In genomic region chrX:39818071-39818470, GRCh38 we compare ENCODE assay signal across 17 cellular contexts.
DNase-seq lines count a peak whose midpoint lies in the region; ATAC-seq and TF ChIP-seq lines count a peak whose summit lies in the region.
"Had no signal": no experiment of that assay in that cellular context is flagged by ENCODE, and none has a peak within 500 bp of the region (broad histone marks: within the 10 kb centered on the region; RNA-seq: fewer than 3 reads in every experiment).

No MANE protein-coding gene starts in this region.

- H3K27ac ChIP-seq in right lobe of liver (peak overlapping the region in 2 of 3 donors; percentile 34 to 54), aorta (ENCODE audit: low read depth in 1 of 2, low read length in 2 of 2) (peak overlapping the region in 1 of 2 donors; percentile 84)
- H3K27ac ChIP-seq: BLaER1 had no signal

- intact Hi-C loops in right lobe of liver (cut with DNase I): no loop called here
- intact Hi-C loops in aorta (cut with DNase I): loop anchor here (5.0 to 10.0 kb wide), 5 partner anchors 83 to 447 kb away; partner anchors contain the start of gene BCOR (in 1 of the 2)

- H3K9me3 ChIP-seq in right lobe of liver: no peaks in the 10 kb centered on the region
- H3K9me3 ChIP-seq in aorta (ENCODE audit: control insufficient read depth, low read length): no peaks in the 10 kb centered on the region
- H3K9me3 ChIP-seq: BLaER1 had no signal

- peak overlapping the region; percentile 7 for H3K27ac Mint-ChIP-seq in activated naive CD8-positive, alpha-beta T cell treated with anti-CD3 and anti-CD28 coated beads, Interleukin-2, amount 10 ng/mL, durations not matched to agents 7 days and 5 days
- no peak overlapping the region for H3K27ac Mint-ChIP-seq in activated naive CD8-positive, alpha-beta T cell treated with anti-CD3 and anti-CD28 coated beads, Interleukin-2, amount 50 U/mL, for 24 hours
- H3K27ac Mint-ChIP-seq: IgD-negative memory B cell, natural killer cell had no signal

- no peak for ATAC-seq in activated naive CD8-positive, alpha-beta T cell treated with anti-CD3 and anti-CD28 coated beads, Interleukin-2, amount 10 ng/mL, durations not matched to agents 7 days and 5 days (ENCODE audit: low read depth)
- ATAC-seq in activated naive CD8-positive, alpha-beta T cell treated with anti-CD3 and anti-CD28 coated beads, Interleukin-2, amount 50 U/mL, for 24 hours: no peak
- ATAC-seq in SK-N-SH treated with all-trans-retinoic acid at 6 μM for 48 hours: no peak; the same call in 2 of the 3 replicates
- peak; percentile 26 to 51 (median 30) for ATAC-seq in right lobe of liver
- ATAC-seq in aorta (ENCODE audit: low FRiP score): peak; percentile 13
- ATAC-seq: natural killer cell had no signal

- no peaks in the 10 kb centered on the region for H3K9me3 Mint-ChIP-seq in activated naive CD8-positive, alpha-beta T cell treated with anti-CD3 and anti-CD28 coated beads, Interleukin-2, amount 10 ng/mL, durations not matched to agents 7 days and 5 days
- H3K9me3 Mint-ChIP-seq in activated naive CD8-positive, alpha-beta T cell treated with anti-CD3 and anti-CD28 coated beads, Interleukin-2, amount 50 U/mL, for 24 hours: no peaks in the 10 kb centered on the region
- H3K9me3 Mint-ChIP-seq: natural killer cell had no signal

- no peak overlapping the region for H3K4me3 Mint-ChIP-seq in activated naive CD8-positive, alpha-beta T cell treated with anti-CD3 and anti-CD28 coated beads, Interleukin-2, amount 10 ng/mL, durations not matched to agents 7 days and 5 days
- H3K4me3 Mint-ChIP-seq in activated naive CD8-positive, alpha-beta T cell treated with anti-CD3 and anti-CD28 coated beads, Interleukin-2, amount 50 U/mL, for 24 hours: no peak overlapping the region
- H3K4me3 Mint-ChIP-seq: IgD-negative memory B cell, natural killer cell had no signal

- H3K27me3 ChIP-seq in right lobe of liver (no peaks in the 10 kb centered on the region), aorta (ENCODE audit: control insufficient read depth in 1 of 2, insufficient read depth in 2 of 2, low read length in 1 of 2) (no peaks in the 10 kb centered on the region)

- H3K4me1 ChIP-seq in right lobe of liver (peaks cover 0 to 26% (median 8%) of the 10 kb centered on the region in 4 donors), aorta (ENCODE audit: control insufficient read depth in 1 of 2, insufficient read depth in 2 of 2, low read length in 2 of 2) (no peaks in the 10 kb centered on the region)

- POLR2A ChIA-PET in activated naive CD8-positive, alpha-beta T cell treated with anti-CD3 and anti-CD28 coated beads, Interleukin-2, amount 10 ng/mL, durations not matched to agents 7 days and 5 days (lab: Charles Lee): interaction anchor here (3.1 kb wide), 1 partner anchor 37 kb away, joined by 14 read pairs; no protein-coding TSS in a partner anchor

- no peak for TF ChIP-seq CTCF in right lobe of liver (IDR thresholded peaks at IDR 0.05)

- no peak for DNase-seq in activated naive CD8-positive, alpha-beta T cell treated with anti-CD3 and anti-CD28 coated beads, Interleukin-2, amount 10 ng/mL, durations not matched to agents 7 days and 5 days
- no peak for DNase-seq in activated naive CD8-positive, alpha-beta T cell treated with anti-CD3 and anti-CD28 coated beads, Interleukin-2, amount 50 U/mL, for 24 hours
- peak in 2 of 3 donors; percentile 55 to 65 for DNase-seq in right lobe of liver
- peak in 1 of 2 donors; percentile 67 for DNase-seq in aorta
- no peak for DNase-seq in A172 (ENCODE audit: low spot score)
- DNase-seq in SIG-M5 treated with dmso at 0.1 percent for 504 hours (lab: John Stamatoyannopoulos, UW; ENCODE audit: unreplicated experiment): no peak
- DNase-seq in NCI-H187 treated with DMSO at 0.1 percent for 48 hours (lab: John Stamatoyannopoulos, UW): no peak
- DNase-seq: activated CD4-positive, alpha-beta T cell treated with anti-CD3 and anti-CD28 coated beads for 4 hours; dermis blood vessel endothelial cell; natural killer cell; NCI-H2171 treated with DMSO at 0.1 percent for 48 hours; NCI-H526 treated with DMSO at 0.1 percent for 48 hours; posterior cingulate gyrus; RPMI8226 had no signal

- H3K4me3 ChIP-seq in right lobe of liver (no peak overlapping the region), aorta (ENCODE audit: low read length in 2 of 2) (no peak overlapping the region)
- H3K4me3 ChIP-seq: BLaER1 had no signal

- H3K36me3 ChIP-seq in right lobe of liver: no peaks in the 10 kb centered on the region
- H3K36me3 ChIP-seq in aorta (ENCODE audit: control insufficient read depth in 1 of 2, insufficient read depth in 2 of 2, low read length in 1 of 2): no peaks in the 10 kb centered on the region
- H3K36me3 ChIP-seq: BLaER1 had no signal

- no peak for TF ChIP-seq POLR2A in right lobe of liver (IDR thresholded peaks at IDR 0.05)

- H3K4me1 Mint-ChIP-seq in activated naive CD8-positive, alpha-beta T cell treated with anti-CD3 and anti-CD28 coated beads, Interleukin-2, amount 10 ng/mL, durations not matched to agents 7 days and 5 days: peaks cover 14% of the 10 kb centered on the region
- peaks cover 37% of the 10 kb centered on the region for H3K4me1 Mint-ChIP-seq in activated naive CD8-positive, alpha-beta T cell treated with anti-CD3 and anti-CD28 coated beads, Interleukin-2, amount 50 U/mL, for 24 hours

- H3K36me3 Mint-ChIP-seq in activated naive CD8-positive, alpha-beta T cell treated with anti-CD3 and anti-CD28 coated beads, Interleukin-2, amount 10 ng/mL, durations not matched to agents 7 days and 5 days: no peaks in the 10 kb centered on the region
- H3K36me3 Mint-ChIP-seq in activated naive CD8-positive, alpha-beta T cell treated with anti-CD3 and anti-CD28 coated beads, Interleukin-2, amount 50 U/mL, for 24 hours (ENCODE audit: low read depth): no peaks in the 10 kb centered on the region
- H3K36me3 Mint-ChIP-seq: IgD-negative memory B cell, natural killer cell had no signal

- WGBS in right lobe of liver (ENCODE audit: insufficient coverage, low coverage, low lambda C conversion rate, missing lambda C conversion rate): 17% methylated on average over 3 of the region's 7 CpGs
- WGBS in aorta, 2 donors: 5 to 13% methylated on average over 7 of the region's 7 CpGs

- peaks cover 6% of the 10 kb centered on the region for H3K27me3 Mint-ChIP-seq in activated naive CD8-positive, alpha-beta T cell treated with anti-CD3 and anti-CD28 coated beads, Interleukin-2, amount 10 ng/mL, durations not matched to agents 7 days and 5 days
- H3K27me3 Mint-ChIP-seq in activated naive CD8-positive, alpha-beta T cell treated with anti-CD3 and anti-CD28 coated beads, Interleukin-2, amount 50 U/mL, for 24 hours: peaks cover 6% of the 10 kb centered on the region

TF ChIP-seq in SK-N-SH treated with all-trans-retinoic acid at 6 μM for 48 hours, 23 proteins besides CTCF, POLR2A, EP300 and RAD21:
- TF ChIP-seq, protein P1, sequence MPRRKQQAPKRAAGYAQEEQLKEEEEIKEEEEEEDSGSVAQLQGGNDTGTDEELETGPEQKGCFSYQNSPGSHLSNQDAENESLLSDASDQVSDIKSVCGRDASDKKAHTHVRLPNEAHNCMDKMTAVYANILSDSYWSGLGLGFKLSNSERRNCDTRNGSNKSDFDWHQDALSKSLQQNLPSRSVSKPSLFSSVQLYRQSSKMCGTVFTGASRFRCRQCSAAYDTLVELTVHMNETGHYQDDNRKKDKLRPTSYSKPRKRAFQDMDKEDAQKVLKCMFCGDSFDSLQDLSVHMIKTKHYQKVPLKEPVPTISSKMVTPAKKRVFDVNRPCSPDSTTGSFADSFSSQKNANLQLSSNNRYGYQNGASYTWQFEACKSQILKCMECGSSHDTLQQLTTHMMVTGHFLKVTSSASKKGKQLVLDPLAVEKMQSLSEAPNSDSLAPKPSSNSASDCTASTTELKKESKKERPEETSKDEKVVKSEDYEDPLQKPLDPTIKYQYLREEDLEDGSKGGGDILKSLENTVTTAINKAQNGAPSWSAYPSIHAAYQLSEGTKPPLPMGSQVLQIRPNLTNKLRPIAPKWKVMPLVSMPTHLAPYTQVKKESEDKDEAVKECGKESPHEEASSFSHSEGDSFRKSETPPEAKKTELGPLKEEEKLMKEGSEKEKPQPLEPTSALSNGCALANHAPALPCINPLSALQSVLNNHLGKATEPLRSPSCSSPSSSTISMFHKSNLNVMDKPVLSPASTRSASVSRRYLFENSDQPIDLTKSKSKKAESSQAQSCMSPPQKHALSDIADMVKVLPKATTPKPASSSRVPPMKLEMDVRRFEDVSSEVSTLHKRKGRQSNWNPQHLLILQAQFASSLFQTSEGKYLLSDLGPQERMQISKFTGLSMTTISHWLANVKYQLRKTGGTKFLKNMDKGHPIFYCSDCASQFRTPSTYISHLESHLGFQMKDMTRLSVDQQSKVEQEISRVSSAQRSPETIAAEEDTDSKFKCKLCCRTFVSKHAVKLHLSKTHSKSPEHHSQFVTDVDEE (CRISPR knock-in tag; IDR thresholded peaks at IDR 0.05): 0 out of 2 replicates have a peak, but pooled peaks have one; percentile 25
- TF ChIP-seq ZFP30 (CRISPR knock-in tag; IDR thresholded peaks at IDR 0.05) (no peak), TCF4 (CRISPR knock-in tag; IDR thresholded peaks at IDR 0.05; ENCODE audit: borderline replicate concordance) (peak; percentile 63)

Comparison
In these comparisons a context has a peak if more than half of its experiments do, and no peak if none do; other contexts are left out.
1. ATAC-seq: peak in right lobe of liver (4 of 4) and aorta (single experiment); none in activated naive CD8-positive, alpha-beta T cell treated with anti-CD3 and anti-CD28 coated beads, Interleukin-2, amount 10 ng/mL, durations not matched to agents 7 days and 5 days (single experiment), activated naive CD8-positive, alpha-beta T cell treated with anti-CD3 and anti-CD28 coated beads, Interleukin-2, amount 50 U/mL, for 24 hours (single experiment) and SK-N-SH treated with all-trans-retinoic acid at 6 μM for 48 hours (single experiment).
2. DNase-seq: peak in right lobe of liver (2 of 3); none in activated naive CD8-positive, alpha-beta T cell treated with anti-CD3 and anti-CD28 coated beads, Interleukin-2, amount 10 ng/mL, durations not matched to agents 7 days and 5 days (single experiment), activated naive CD8-positive, alpha-beta T cell treated with anti-CD3 and anti-CD28 coated beads, Interleukin-2, amount 50 U/mL, for 24 hours (single experiment), A172 (single experiment), SIG-M5 treated with dmso at 0.1 percent for 504 hours (single experiment) and NCI-H187 treated with DMSO at 0.1 percent for 48 hours (single experiment).
3. intact Hi-C loops: an anchor here in aorta (5.0 to 10.0 kb wide); none called in right lobe of liver.